In genomic region chr13:40992678-40993077, GRCh38 we compare ENCODE assay signal across 8 cellular contexts. TPM values are rescaled to one million over a fixed set of nuclear protein-coding genes. Genes with fewer than 3 reads are reported as not detected.
DNase-seq lines count a peak whose midpoint lies in the region; ATAC-seq and TF ChIP-seq lines count a peak whose summit lies in the region.

No MANE protein-coding gene starts in this region.

- TF ChIP-seq EP300 in Ishikawa (IDR thresholded peaks at IDR 0.05; ENCODE audit: borderline replicate concordance), result no peak

- H3K36me3 ChIP-seq in Caco-2 (ENCODE audit: control insufficient read depth, insufficient read depth, low read length), result no peaks in the 10 kb centered on the region
- no peaks in the 10 kb centered on the region for H3K36me3 ChIP-seq in body of pancreas (replicated peaks in 1 of 2; ENCODE audit: insufficient read depth in 1 of 2, low read depth in 2 of 2)

- intact Hi-C loops in Caco-2 (cut with micrococcal nuclease; ENCODE audit: unreplicated experiment), result loop anchor here (5.0 kb wide), 1 partner anchor 215 kb away; no protein-coding TSS in a partner anchor
- intact Hi-C loops in body of pancreas (cut with DNase I), result no loop called here

- H3K4me1 ChIP-seq in Caco-2 (peaks cover 44% of the 10 kb centered on the region), body of pancreas (peaks cover 91% of the 10 kb centered on the region)

- H3K9me3 Mint-ChIP-seq in Caco-2 (ENCODE audit: unreplicated experiment), result no peaks in the 10 kb centered on the region
- no peaks in the 10 kb centered on the region for H3K9me3 Mint-ChIP-seq in nephron

- no TSS peak for BruUV-seq in Caco-2 (replicated peaks; lab: Mats Ljungman, UMichigan)

- H3K4me3 Mint-ChIP-seq in Caco-2 (ENCODE audit: unreplicated experiment), result no peak overlapping the region
- H3K4me3 Mint-ChIP-seq in nephron, result no peak overlapping the region

- H3K4me3 ChIP-seq in Caco-2 (ENCODE audit: low read depth, low read length), result no peak overlapping the region
- no peak overlapping the region for H3K4me3 ChIP-seq in body of pancreas
- H3K4me3 ChIP-seq in coronary artery, result no peak overlapping the region

- no peak for ATAC-seq in body of pancreas
- ATAC-seq in HG02885 (IDR thresholded peaks at IDR 0.05; ENCODE audit: poor library complexity, unreplicated experiment), result no peak

- TF ChIP-seq CTCF in Caco-2 (IDR thresholded peaks at IDR 0.05; ENCODE audit: insufficient read depth in 1 of 2, low read depth in 1 of 2, low read length in 1 of 2, severe bottlenecking in 1 of 2, unreplicated experiment in 1 of 2) (no peak), body of pancreas (IDR thresholded peaks at IDR 0.05) (peak in 2 of 7 experiments; percentile 6 to 7), nephron (IDR thresholded peaks at IDR 0.05; ENCODE audit: unreplicated experiment in 3 of 3) (peak in 1 of 3 experiments; percentile 12), coronary artery (IDR thresholded peaks at IDR 0.05) (no peak)

- H3K9me3 ChIP-seq in Caco-2 (no peaks in the 10 kb centered on the region), body of pancreas (peaks cover 0 to 2% (median 0%) of the 10 kb centered on the region in 3 donors)

- TF ChIP-seq RAD21 in Ishikawa (IDR thresholded peaks at IDR 0.05; ENCODE audit: low read depth), result peak; percentile 42

- POLR2A ChIA-PET in Caco-2 (lab: Charles Lee), result no interaction called here

- H3K27me3 Mint-ChIP-seq in Caco-2 (ENCODE audit: insufficient read depth, unreplicated experiment), result no peaks in the 10 kb centered on the region
- no peaks in the 10 kb centered on the region for H3K27me3 Mint-ChIP-seq in nephron (ENCODE audit: low read depth)

- peak overlapping the region; percentile 91 for H3K27ac Mint-ChIP-seq in Caco-2 (ENCODE audit: unreplicated experiment)
- peak overlapping the region; percentile 59 to 84 (median 69) for H3K27ac Mint-ChIP-seq in nephron

- no peaks in the 10 kb centered on the region for H3K27me3 ChIP-seq in Caco-2 (replicated peaks; ENCODE audit: control insufficient read depth, insufficient read depth, low read length)
- no peaks in the 10 kb centered on the region for H3K27me3 ChIP-seq in body of pancreas

- WGBS in body of pancreas, 2 donors, result 0 to 7% methylated on average over 1 of the region's 1 CpG

- peaks cover 31% of the 10 kb centered on the region for H3K4me1 Mint-ChIP-seq in Caco-2 (ENCODE audit: low read depth, unreplicated experiment)
- peaks cover 22% of the 10 kb centered on the region for H3K4me1 Mint-ChIP-seq in nephron

- H3K36me3 Mint-ChIP-seq in Caco-2 (ENCODE audit: insufficient read depth, unreplicated experiment), result peaks cover 36% of the 10 kb centered on the region
- peaks cover 7% of the 10 kb centered on the region for H3K36me3 Mint-ChIP-seq in nephron (ENCODE audit: low read depth)

- TF ChIP-seq POLR2A in body of pancreas (IDR thresholded peaks at IDR 0.05), result no peak

- CTCF ChIA-PET in Caco-2 (lab: Charles Lee), result interaction anchor here (0.8 to 1.5 kb wide), 3 partner anchors 18 to 71 kb away, joined by 3 read pairs; no protein-coding TSS in a partner anchor

- H3K27ac ChIP-seq in body of pancreas (peak overlapping the region; percentile 66 to 90 (median 79)), coronary artery (no peak overlapping the region)

- DNase-seq in Caco-2 (no peak), body of pancreas (no peak), ureter (ENCODE audit: low spot score) (no peak), coronary artery (ENCODE audit: low spot score) (no peak), cerebellar nuclear complex (lab: John Stamatoyannopoulos, UW) (no peak)

TF ChIP-seq in Ishikawa, 13 proteins besides CTCF, POLR2A, EP300 and RAD21:
- TF ChIP-seq YY1 (IDR thresholded peaks at IDR 0.05; ENCODE audit: low read depth) (no peak), TCF12 (IDR thresholded peaks at IDR 0.05; ENCODE audit: low read depth) (no peak), CREB1 (IDR thresholded peaks at IDR 0.05; ENCODE audit: low read depth) (no peak), MAX (IDR thresholded peaks at IDR 0.05) (no peak), ZBTB7A (IDR thresholded peaks at IDR 0.05; ENCODE audit: low read depth) (no peak), CEBPB (IDR thresholded peaks at IDR 0.05) (no peak)

RNA-seq across cellular contexts. Expression of gene ELF1, which starts 26.4 kb away (rescaled TPM):
- 108 and 116 TPM in 2 replicates for total RNA-seq in Caco-2 (2022)
- 10 to 100 TPM; 40.5 to 61.7 TPM for total RNA-seq in body of pancreas
- total RNA-seq in ureter, result 124 TPM

Comparison
In these comparisons a context has a peak if more than half of its experiments do, and no peak if none do; other contexts are left out.
1. H3K27ac ChIP-seq: peak in body of pancreas (4 of 4); none in coronary artery (0 of 2).